In the genomic region with DNA sequence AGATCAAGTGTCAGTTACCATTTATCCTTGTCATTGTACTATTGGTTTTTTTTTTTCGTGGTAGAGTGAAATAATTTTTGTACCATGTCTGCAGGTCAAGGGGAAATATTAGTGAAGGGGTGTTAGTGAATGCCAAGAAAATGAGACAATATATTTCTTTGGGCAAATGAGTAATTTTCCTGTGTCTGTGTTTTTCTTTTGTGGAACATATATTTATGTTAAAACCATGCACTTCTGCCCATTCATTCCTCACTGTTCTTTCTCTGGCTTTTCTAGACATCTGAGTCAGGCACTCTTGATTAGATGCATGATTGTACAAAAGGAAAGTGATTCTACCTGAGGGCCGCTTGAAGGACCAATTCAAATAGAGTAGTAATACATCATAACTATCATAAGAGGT, we compare ENCODE assay signal across 17 cellular contexts.
DNase-seq lines count a peak whose midpoint lies in the region; FAIRE-seq and TF ChIP-seq lines count a peak whose summit lies in the region.
"Had no signal": no experiment of that assay in that cellular context is flagged by ENCODE, and none has a peak within 500 bp of the region (broad histone marks: within the 10 kb centered on the region; RNA-seq: fewer than 3 reads in every experiment).

No MANE protein-coding gene starts in this region.

- H3K36me3 Mint-ChIP-seq in HFFc6 (ENCODE audit: low read depth) = peaks cover 37% of the 10 kb centered on the region
- H3K36me3 Mint-ChIP-seq in astrocyte (ENCODE audit: low read depth, unreplicated experiment) = peaks cover 3% of the 10 kb centered on the region

- H3K4me3 ChIP-seq in astrocyte (ENCODE audit: insufficient read depth, low read depth, low read length) (no peak overlapping the region), fibroblast of the aortic adventitia (ENCODE audit: low read depth, low read length) (no peak overlapping the region)
- H3K4me3 ChIP-seq: BLaER1, GM12878 had no signal

- H3K4me3 Mint-ChIP-seq in HFFc6 = peak overlapping the region; percentile 37
- H3K4me3 Mint-ChIP-seq in astrocyte (ENCODE audit: unreplicated experiment) = no peak overlapping the region
- H3K4me3 Mint-ChIP-seq: CD8-positive, alpha-beta memory T cell had no signal

- peak overlapping the region; percentile 35 for H3K27ac ChIP-seq in astrocyte (ENCODE audit: low read depth, low read length)
- H3K27ac ChIP-seq: 22Rv1, BLaER1 had no signal

- DNase-seq in EH (ENCODE audit: low read depth) (peak; percentile 31), HFFc6 (no peak), astrocyte (ENCODE audit: low read depth) (peak; percentile 76), fibroblast of the aortic adventitia (ENCODE audit: low read depth) (peak; percentile 33), NCI-H524 treated with DMSO at 0.1 percent for 48 hours (lab: John Stamatoyannopoulos, UW) (no peak)
- no peak for DNase-seq in activated CD8-positive, alpha-beta memory T cell treated with anti-CD3 and anti-CD28 coated beads, Interleukin-2, amount 50 U/mL, for 4 hours
- no peak for DNase-seq in activated CD8-positive, alpha-beta memory T cell treated with anti-CD3 and anti-CD28 coated beads, Interleukin-2, amount 50 U/mL, for 48 hours
- DNase-seq in activated naive CD4-positive, alpha-beta T cell treated with anti-CD3 and anti-CD28 coated beads, Interleukin-2, amount 50 U/mL, for 16 hours = no peak
- DNase-seq: AML-193; Caco-2; CD8-positive, alpha-beta memory T cell; DND-41; H7 had no signal

- peaks cover 17% of the 10 kb centered on the region for H3K4me1 ChIP-seq in astrocyte (ENCODE audit: insufficient read depth, low read length)
- H3K4me1 ChIP-seq: BLaER1, Caco-2 had no signal

- no peaks in the 10 kb centered on the region for H3K27me3 ChIP-seq in astrocyte (ENCODE audit: insufficient read depth, low read length)
- H3K27me3 ChIP-seq: BLaER1 had no signal

- peaks cover 6% of the 10 kb centered on the region for H3K9me3 Mint-ChIP-seq in HFFc6
- H3K9me3 Mint-ChIP-seq in astrocyte (ENCODE audit: unreplicated experiment) = peaks cover 7% of the 10 kb centered on the region

- H4K20me1 ChIP-seq in astrocyte (ENCODE audit: insufficient read depth, low read length) = peaks cover 16% of the 10 kb centered on the region
- H4K20me1 ChIP-seq: BLaER1 had no signal

- H3K27me3 Mint-ChIP-seq in HFFc6 (ENCODE audit: insufficient read depth) (peaks cover 6% of the 10 kb centered on the region), astrocyte (ENCODE audit: low read depth, unreplicated experiment) (no peaks in the 10 kb centered on the region)

- H3K9ac ChIP-seq in astrocyte (ENCODE audit: low read length) = peak overlapping the region; percentile 24
- H3K9ac ChIP-seq: BLaER1 had no signal

- no peak for TF ChIP-seq CTCF in HFFc6 (IDR thresholded peaks at IDR 0.05)
- TF ChIP-seq CTCF in astrocyte (IDR thresholded peaks at IDR 0.05; ENCODE audit: insufficient read depth, low read depth, low read length) = no peak
- no peak for TF ChIP-seq CTCF in fibroblast of the aortic adventitia (IDR thresholded peaks at IDR 0.05; ENCODE audit: insufficient read depth, low read length)

- no peaks in the 10 kb centered on the region for H3K9me3 ChIP-seq in astrocyte (ENCODE audit: insufficient read depth, low read depth, low read length)
- H3K9me3 ChIP-seq: BLaER1 had no signal

- peaks cover 44% of the 10 kb centered on the region for H3K79me2 ChIP-seq in astrocyte (ENCODE audit: insufficient read depth, low read length)

- H2AFZ ChIP-seq in astrocyte (ENCODE audit: low read depth, low read length) = no peak overlapping the region

- H3K4me1 Mint-ChIP-seq in HFFc6 (ENCODE audit: low read depth) = peaks cover 52% of the 10 kb centered on the region
- H3K4me1 Mint-ChIP-seq in astrocyte (ENCODE audit: low read depth, unreplicated experiment) = peaks cover 11% of the 10 kb centered on the region
- H3K4me1 Mint-ChIP-seq: CD8-positive, alpha-beta memory T cell had no signal

- no peak for FAIRE-seq in astrocyte (lab: Jason Lieb, UNC)
- FAIRE-seq: GM12878, GM18507 had no signal

- H3K4me2 ChIP-seq in astrocyte (ENCODE audit: low read length) = peak overlapping the region; percentile 40
- H3K4me2 ChIP-seq: BLaER1 had no signal

- H3K36me3 ChIP-seq in astrocyte (ENCODE audit: insufficient read depth, low read length) = no peaks in the 10 kb centered on the region
- H3K36me3 ChIP-seq: BLaER1 had no signal

- H3K27ac Mint-ChIP-seq in HFFc6 (peak overlapping the region; percentile 48), astrocyte (ENCODE audit: unreplicated experiment) (no peak overlapping the region)
- H3K27ac Mint-ChIP-seq: CD8-positive, alpha-beta memory T cell had no signal

Comparison
In these comparisons a context has a peak if more than half of its experiments do, and no peak if none do; other contexts are left out.
1. DNase-seq: peak in EH (single experiment), astrocyte (single experiment) and fibroblast of the aortic adventitia (single experiment); none in HFFc6 (single experiment), activated CD8-positive, alpha-beta memory T cell treated with anti-CD3 and anti-CD28 coated beads, Interleukin-2, amount 50 U/mL, for 4 hours (single experiment), NCI-H524 treated with DMSO at 0.1 percent for 48 hours (single experiment), activated CD8-positive, alpha-beta memory T cell treated with anti-CD3 and anti-CD28 coated beads, Interleukin-2, amount 50 U/mL, for 48 hours (single experiment) and activated naive CD4-positive, alpha-beta T cell treated with anti-CD3 and anti-CD28 coated beads, Interleukin-2, amount 50 U/mL, for 16 hours (single experiment).